In genomic region chr20:41058007-41058673, GRCh38 we compare ENCODE assay signal across 9 cellular contexts. TPM values are rescaled to one million over a fixed set of nuclear protein-coding genes. Genes with fewer than 3 reads are reported as not detected.
DNase-seq lines count a peak whose midpoint lies in the region; ATAC-seq and TF ChIP-seq lines count a peak whose summit lies in the region.
"Had no signal": no experiment of that assay in that cellular context is flagged by ENCODE, and none has a peak within 500 bp of the region (broad histone marks: within the 10 kb centered on the region; RNA-seq: fewer than 3 reads in every experiment).

No MANE protein-coding gene starts in this region.

- H3K27ac Mint-ChIP-seq in CD4-positive, alpha-beta memory T cell = peak overlapping the region in 1 of 7 donors; percentile 60

- no peak overlapping the region for H4K91ac ChIP-seq in IMR-90 (ENCODE audit: insufficient read depth, low read depth, low read length)

- H3K27me3 Mint-ChIP-seq in CD4-positive, alpha-beta memory T cell = no peaks in the 10 kb centered on the region

- H3K27ac ChIP-seq in IMR-90 (ENCODE audit: insufficient read depth, low read length) = peak overlapping the region; percentile 1; the same call in 1 of the 2 replicates
- peak overlapping the region in 1 of 2 donors; percentile 25 for H3K27ac ChIP-seq in lung (ENCODE audit: low read depth in 1 of 2, low read length in 1 of 2)
- H3K27ac ChIP-seq in CD4-positive, alpha-beta memory T cell (ENCODE audit: low read depth, low read length) = no peak overlapping the region

- H3K27me3 ChIP-seq in BE2C (no peaks in the 10 kb centered on the region), IMR-90 (ENCODE audit: control insufficient read depth, insufficient read depth, low read length) (no peaks in the 10 kb centered on the region), lung (ENCODE audit: control insufficient read depth, insufficient read depth) (no peaks in the 10 kb centered on the region)
- H3K27me3 ChIP-seq in CD4-positive, alpha-beta memory T cell (ENCODE audit: insufficient read depth, low read length) = no peaks in the 10 kb centered on the region

- TF ChIP-seq CTCF in BE2C (IDR thresholded peaks at IDR 0.05; ENCODE audit: low read depth, low read length) (no peak), IMR-90 (conservative IDR thresholded peaks at IDR 0.05; ENCODE audit: low read depth, low read length) (no peak), astrocyte of the spinal cord (IDR thresholded peaks at IDR 0.05; ENCODE audit: low read depth, low read length) (no peak), lung (IDR thresholded peaks at IDR 0.05; ENCODE audit: control extremely low read depth, extremely low read depth) (no peak)

- WGBS in IMR-90 (ENCODE audit: extremely low coverage in 2 of 2, insufficient read length in 1 of 2), 2 experiments = no CpG with 5 or more reads among the region's 2 CpGs
- 60 to 74% methylated on average over 2 of the region's 2 CpGs for WGBS in lung, 2 donors

- CTCF ChIA-PET in IMR-90 (lab: Yijun Ruan, JAX) = interaction anchor here (0.9 kb wide), 1 partner anchor 19 kb away, joined by 4 read pairs; no protein-coding TSS in a partner anchor
- CTCF ChIA-PET in CD4-positive, alpha-beta memory T cell (lab: Charles Lee; ENCODE audit: partially characterized antibody) = interaction anchor here (0.8 to 1.7 kb wide), 2 partner anchors 37 to 95 kb away, joined by 3 to 4 read pairs; no protein-coding TSS in a partner anchor

- peaks cover 73% of the 10 kb centered on the region for H4K20me1 ChIP-seq in IMR-90 (ENCODE audit: insufficient read depth, low read length)

- H4K5ac ChIP-seq in IMR-90 (ENCODE audit: low read depth, low read length) = no peak overlapping the region

- no peak overlapping the region for H2AK9ac ChIP-seq in IMR-90 (replicated peaks; ENCODE audit: low read depth, low read length, poor library complexity)

- H2BK120ac ChIP-seq in IMR-90 (ENCODE audit: low read depth, low read length) = no peak overlapping the region

- no peak overlapping the region for H3K9ac ChIP-seq in IMR-90 (ENCODE audit: low read depth, low read length)

- in situ Hi-C loops in IMR-90 (cut with MboI; ENCODE audit: low sequenced_read_pairs) = no loop called here
- in situ Hi-C loops in astrocyte of the spinal cord (cut with HindIII; ENCODE audit: low sequenced_read_pairs) = no loop called here

- no peak overlapping the region for H4K8ac ChIP-seq in IMR-90 (ENCODE audit: low read depth in 2 of 2, low read length in 2 of 2)

- no peak overlapping the region for H2AFZ ChIP-seq in IMR-90 (replicated peaks; ENCODE audit: low read length, poor library complexity)

- no peak overlapping the region for H3K4me3 Mint-ChIP-seq in CD4-positive, alpha-beta memory T cell

- TF ChIP-seq RAD21 in IMR-90 (IDR thresholded peaks at IDR 0.05; ENCODE audit: low read length) = no peak

- H3K9me3 ChIP-seq in BE2C = no peaks in the 10 kb centered on the region
- no peaks in the 10 kb centered on the region for H3K9me3 ChIP-seq in IMR-90 (ENCODE audit: control insufficient read depth, insufficient read depth, low read length)
- H3K9me3 ChIP-seq in lung (ENCODE audit: control insufficient read depth in 2 of 2, insufficient read depth in 1 of 2, low read length in 1 of 2) = no peaks in the 10 kb centered on the region
- H3K9me3 ChIP-seq in CD4-positive, alpha-beta memory T cell (ENCODE audit: control insufficient read depth in 1 of 2, low read length in 2 of 2) = no peaks in the 10 kb centered on the region

- H2BK5ac ChIP-seq in IMR-90 (ENCODE audit: low read depth, low read length, poor library complexity, severe bottlenecking) = peak overlapping the region; percentile 18

- TF ChIP-seq POLR2A in IMR-90 (IDR thresholded peaks at IDR 0.05; ENCODE audit: low read depth, low read length) = no peak

- no peak overlapping the region for H3K14ac ChIP-seq in IMR-90 (replicated peaks; ENCODE audit: low read depth, low read length)

- BruUV-seq in IMR-90 (replicated peaks; lab: Mats Ljungman, UMichigan) = no TSS peak

- no peak overlapping the region for H3K4ac ChIP-seq in IMR-90 (ENCODE audit: low read depth, low read length)

- peaks cover 24% of the 10 kb centered on the region for H3K4me1 ChIP-seq in BE2C
- peaks cover 17% of the 10 kb centered on the region for H3K4me1 ChIP-seq in IMR-90 (ENCODE audit: control insufficient read depth, insufficient read depth, low read length)
- H3K4me1 ChIP-seq in lung (ENCODE audit: control insufficient read depth in 2 of 2, insufficient read depth in 2 of 2, low read length in 2 of 2) = peaks cover 2 to 42% of the 10 kb centered on the region in 2 donors
- H3K4me1 ChIP-seq in CD4-positive, alpha-beta memory T cell (ENCODE audit: insufficient read depth, low read length) = peaks cover 30% of the 10 kb centered on the region

- H3K4me3 ChIP-seq in BE2C (ENCODE audit: low read depth, low read length) (0 out of 2 replicates have a peak overlapping the region, but pooled peaks have one; percentile 2), IMR-90 (ENCODE audit: insufficient read depth, low read depth, low read length) (no peak overlapping the region), astrocyte of the spinal cord (ENCODE audit: low read depth, low read length) (no peak overlapping the region), lung (no peak overlapping the region)
- H3K4me3 ChIP-seq in CD4-positive, alpha-beta memory T cell (ENCODE audit: low read length in 2 of 2) = no peak overlapping the region

- ATAC-seq in IMR-90 (ENCODE audit: low read depth) (peak; percentile 90), lung (ENCODE audit: insufficient read depth, low FRiP score) (peak; percentile 82), HG02885 (IDR thresholded peaks at IDR 0.05; ENCODE audit: poor library complexity, unreplicated experiment) (no peak)

- intact Hi-C loops in IMR-90 (cut with micrococcal nuclease) = no loop called here
- intact Hi-C loops in CD4-positive, alpha-beta memory T cell (cut with micrococcal nuclease) = no loop called here

- H3K9me3 Mint-ChIP-seq in CD4-positive, alpha-beta memory T cell = peaks cover 0 to 4% (median 0%) of the 10 kb centered on the region in 8 donors

- H2BK20ac ChIP-seq in IMR-90 (ENCODE audit: low read depth, low read length) = no peak overlapping the region

- H3K79me1 ChIP-seq in IMR-90 (ENCODE audit: low read depth in 1 of 2, low read length in 2 of 2) = peaks cover 9 to 60% of the 10 kb centered on the region in 2 experiments

- H3K56ac ChIP-seq in IMR-90 (ENCODE audit: extremely low read depth, insufficient read depth, low read length) = no peak overlapping the region

- peaks cover 15% of the 10 kb centered on the region for H3K9me1 ChIP-seq in IMR-90 (ENCODE audit: insufficient read depth, low read length)

- no peak overlapping the region for H3K23ac ChIP-seq in IMR-90 (ENCODE audit: low read depth, low read length)

- peaks cover 45 to 75% (median 60%) of the 10 kb centered on the region in 4 donors for H3K4me1 Mint-ChIP-seq in CD4-positive, alpha-beta memory T cell

- H3K36me3 Mint-ChIP-seq in CD4-positive, alpha-beta memory T cell = peaks cover 20 to 24% of the 10 kb centered on the region in 2 donors

- peaks cover 23% of the 10 kb centered on the region for H3K36me3 ChIP-seq in BE2C
- H3K36me3 ChIP-seq in IMR-90 (ENCODE audit: control insufficient read depth, insufficient read depth, low read length) = peaks cover 7% of the 10 kb centered on the region
- peaks cover 3% of the 10 kb centered on the region in 2 donors for H3K36me3 ChIP-seq in lung (ENCODE audit: control insufficient read depth in 2 of 2, insufficient read depth in 2 of 2, low read length in 2 of 2)
- peaks cover 16% of the 10 kb centered on the region for H3K36me3 ChIP-seq in CD4-positive, alpha-beta memory T cell (ENCODE audit: insufficient read depth, low read length)

- peak overlapping the region; percentile 18; the same call in 1 of the 2 replicates for H3K4me2 ChIP-seq in IMR-90 (ENCODE audit: low read depth, low read length)

- no peak overlapping the region for H2BK15ac ChIP-seq in IMR-90 (ENCODE audit: low read depth, low read length)

- H3K18ac ChIP-seq in IMR-90 (ENCODE audit: low read depth, low read length) = no peak overlapping the region

- DNase-seq in BE2C = peak; percentile 79
- DNase-seq in IMR-90 = peak; percentile 93
- peak; percentile 79 for DNase-seq in astrocyte of the spinal cord (ENCODE audit: low read depth, low spot score)
- DNase-seq in lung (ENCODE audit: low spot score) = peak; percentile 61
- DNase-seq in CD4-positive, alpha-beta memory T cell = no peak
- no peak for DNase-seq in activated effector memory CD4-positive, alpha-beta T cell treated with anti-CD3 and anti-CD28 coated beads, Interleukin-2, amount 50 U/mL, for 16 hours
- DNase-seq in NCI-H82 treated with DMSO at 0.1 percent for 48 hours (lab: John Stamatoyannopoulos, UW; ENCODE audit: unreplicated experiment) = no peak
- DNase-seq: NCI-H524 treated with DMSO at 0.1 percent for 48 hours had no signal

- no peak overlapping the region for H2AK5ac ChIP-seq in IMR-90 (ENCODE audit: low read depth, low read length)

- dilution Hi-C loops in IMR-90 (cut with HindIII; ENCODE audit: low sequenced_read_pairs, unreplicated experiment) = no loop called here

- POLR2A ChIA-PET in IMR-90 (lab: Charles Lee; ENCODE audit: unreplicated experiment) = no interaction called here
- POLR2A ChIA-PET in CD4-positive, alpha-beta memory T cell (lab: Charles Lee; ENCODE audit: partially characterized antibody) = no interaction called here

TF ChIP-seq in IMR-90, 13 proteins besides CTCF, POLR2A, EP300 and RAD21 (continues in another document):
- TF ChIP-seq NFE2L2 (IDR thresholded peaks at IDR 0.05; ENCODE audit: low read depth, low read length) (no peak), CHD1 (IDR thresholded peaks at IDR 0.05; ENCODE audit: low read depth, low read length) (no peak), CEBPB (IDR thresholded peaks at IDR 0.05; ENCODE audit: low read depth, low read length) (peak; percentile 39), MXI1 (IDR thresholded peaks at IDR 0.05; ENCODE audit: borderline replicate concordance, low read depth, low read length) (no peak), MAFK (IDR thresholded peaks at IDR 0.05; ENCODE audit: low read depth, low read length) (peak; percentile 23; the same call in 1 of the 2 replicates), RFX5 (IDR thresholded peaks at IDR 0.05; ENCODE audit: low read depth, low read length) (no peak), MAZ (IDR thresholded peaks at IDR 0.05; ENCODE audit: borderline replicate concordance, low read depth, low read length) (peak; percentile 73), SMC3 (IDR thresholded peaks at IDR 0.05; ENCODE audit: low read depth, low read length) (no peak)

RNA-seq across cellular contexts. Expression of gene TOP1, which starts 29.5 kb away (rescaled TPM):
- 60.2 TPM for polyA plus RNA-seq in BE2C (2012; ENCODE audit: insufficient read depth, insufficient read length, low read depth)
- 14.0 and 20.8 TPM in 2 replicates for total RNA-seq in IMR-90 (2012; rRNA removed)
- polyA plus RNA-seq in IMR-90 (2012; rRNA removed) = 14.7 and 21.5 TPM in 2 replicates
- 3.9 and 6.4 TPM in 2 replicates for polyA plus RNA-seq in IMR-90 (2012; cell fraction: cytosol; rRNA removed)
- 3.2 and 18.6 TPM in 2 replicates for polyA plus RNA-seq in IMR-90 (2012; cell fraction: nucleus; rRNA removed; ENCODE audit: low replicate concordance)
- 10 to 100 TPM; 52.7 to 62.7 TPM for total RNA-seq in lung
- polyA plus RNA-seq in lung = 10 to 100 TPM; 39.7 to 50.6 TPM
- total RNA-seq in CD4-positive, alpha-beta memory T cell = 10 to 100 TPM; 44.4 to 47.5 TPM
- 10 to 100 TPM in 1 of 2 donors, 1 to 10 TPM in 1; 3.8 to 15.5 TPM for polyA plus RNA-seq in CD4-positive, alpha-beta memory T cell

Comparison
In these comparisons a context has a peak if more than half of its experiments do, and no peak if none do; other contexts are left out.
1. DNase-seq: peak in BE2C (single experiment), IMR-90 (single experiment), astrocyte of the spinal cord (single experiment) and lung (single experiment); none in CD4-positive, alpha-beta memory T cell (0 of 5), activated effector memory CD4-positive, alpha-beta T cell treated with anti-CD3 and anti-CD28 coated beads, Interleukin-2, amount 50 U/mL, for 16 hours (single experiment) and NCI-H82 treated with DMSO at 0.1 percent for 48 hours (single experiment).